ENCODE assay signal across 9 cellular contexts in genomic region chr5:65190328-65191053, GRCh38.
DNase-seq lines count a peak whose midpoint lies in the region; ATAC-seq and TF ChIP-seq lines count a peak whose summit lies in the region.
"Had no signal": no experiment of that assay in that cellular context is flagged by ENCODE, and none has a peak within 500 bp of the region (broad histone marks: within the 10 kb centered on the region; RNA-seq: fewer than 3 reads in every experiment).

No MANE protein-coding gene starts in this region.

- H3K9me3 Mint-ChIP-seq in type B pancreatic cell = no peaks in the 10 kb centered on the region

- no peaks in the 10 kb centered on the region for H3K4me1 Mint-ChIP-seq in type B pancreatic cell (ENCODE audit: unreplicated experiment)

- H3K27ac Mint-ChIP-seq in type B pancreatic cell = no peak overlapping the region

- H3K36me3 Mint-ChIP-seq in type B pancreatic cell = no peaks in the 10 kb centered on the region

- TF ChIP-seq CTCF in AG09319 (IDR thresholded peaks at IDR 0.05; ENCODE audit: low read depth, low read length) = no peak
- no peak for TF ChIP-seq CTCF in type B pancreatic cell (conservative IDR thresholded peaks at IDR 0.05)

- DNase-seq in AG09319 (ENCODE audit: extremely low read depth, low read depth) (peak; percentile 91), epidermal melanocyte (ENCODE audit: insufficient read length, low spot score) (peak; percentile 23), NOMO-1 treated with DMSO at 0.1 percent for 48 hours (lab: John Stamatoyannopoulos, UW; ENCODE audit: unreplicated experiment) (no peak), occipital lobe (lab: John Stamatoyannopoulos, UW) (no peak), type B pancreatic cell (ENCODE audit: extremely low spot score, unreplicated experiment) (no peak), NCI-H446 (lab: John Stamatoyannopoulos, UW) (no peak)
- DNase-seq: MV-4-11 had no signal

- no peaks in the 10 kb centered on the region for H3K27me3 Mint-ChIP-seq in type B pancreatic cell

- ATAC-seq in GM19395 (IDR thresholded peaks at IDR 0.05; ENCODE audit: unreplicated experiment) (peak; percentile 69), HG03469 (IDR thresholded peaks at IDR 0.05; ENCODE audit: unreplicated experiment) (peak; percentile 62)

- no peak overlapping the region for H3K4me3 Mint-ChIP-seq in type B pancreatic cell

Comparison
In these comparisons a context has a peak if more than half of its experiments do, and no peak if none do; other contexts are left out.
1. DNase-seq: peak in AG09319 (single experiment) and epidermal melanocyte (single experiment); none in NOMO-1 treated with DMSO at 0.1 percent for 48 hours (single experiment), occipital lobe (single experiment), type B pancreatic cell (single experiment) and NCI-H446 (0 of 2).